Comparison of ENCODE assay signal across 1 cellular context in genomic region chr1:40140211-40140709, GRCh38.
TF ChIP-seq lines count a peak whose summit lies in the region.

No MANE protein-coding gene starts in this region.

TF ChIP-seq in HepG2, 621 proteins besides CTCF, POLR2A, EP300 and RAD21:
- TF ChIP-seq MTF2 (CRISPR knock-in tag; IDR thresholded peaks at IDR 0.05; ENCODE audit: borderline replicate concordance), result no peak
- TF ChIP-seq SMARCE1 (IDR thresholded peaks at IDR 0.05; ENCODE audit: borderline replicate concordance), result no peak
- TF ChIP-seq, protein P1, sequence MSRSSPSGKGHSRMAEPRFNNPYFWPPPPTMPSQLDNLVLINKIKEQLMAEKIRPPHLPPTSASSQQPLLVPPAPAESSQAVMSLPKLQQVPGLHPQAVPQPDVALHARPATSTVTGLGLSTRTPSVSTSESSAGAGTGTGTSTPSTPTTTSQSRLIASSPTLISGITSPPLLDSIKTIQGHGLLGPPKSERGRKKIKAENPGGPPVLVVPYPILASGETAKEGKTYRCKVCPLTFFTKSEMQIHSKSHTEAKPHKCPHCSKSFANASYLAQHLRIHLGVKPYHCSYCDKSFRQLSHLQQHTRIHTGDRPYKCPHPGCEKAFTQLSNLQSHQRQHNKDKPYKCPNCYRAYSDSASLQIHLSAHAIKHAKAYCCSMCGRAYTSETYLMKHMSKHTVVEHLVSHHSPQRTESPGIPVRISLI (CRISPR knock-in tag; IDR thresholded peaks at IDR 0.05; ENCODE audit: borderline replicate concordance), result no peak
- TF ChIP-seq TIGD3 (CRISPR knock-in tag; IDR thresholded peaks at IDR 0.05; ENCODE audit: borderline replicate concordance), result no peak
